ENCODE assay signal across 12 cellular contexts in the genomic region with DNA sequence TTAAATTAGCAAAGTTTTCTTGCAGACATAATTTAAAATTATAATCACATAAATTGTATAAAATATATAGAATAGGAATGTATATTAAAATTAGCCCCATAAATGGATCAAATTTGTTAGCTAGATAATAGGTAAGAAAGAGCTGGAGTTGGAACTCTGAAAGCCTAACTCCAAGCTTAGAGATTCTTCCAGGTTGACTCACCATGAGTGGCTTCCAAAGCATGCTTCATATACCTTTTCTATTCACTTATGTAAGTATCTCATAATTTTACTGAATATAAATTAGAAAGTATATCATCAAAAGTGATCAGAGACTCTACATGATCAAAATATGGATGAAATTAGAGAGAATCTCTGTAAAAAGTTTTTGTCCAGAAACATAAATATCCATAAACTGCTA.
"Had no signal": no experiment of that assay in that cellular context is flagged by ENCODE, and none has a peak within 500 bp of the region (broad histone marks: within the 10 kb centered on the region; RNA-seq: fewer than 3 reads in every experiment).

No MANE protein-coding gene starts in this region.

- H3K9me3 ChIP-seq: breast epithelium had no signal

- H3K27ac ChIP-seq: breast epithelium, dorsolateral prefrontal cortex had no signal

- H3K27ac Mint-ChIP-seq: activated naive CD8-positive, alpha-beta T cell treated with anti-CD3 and anti-CD28 coated beads, Interleukin-2, amount 10 ng/mL, durations not matched to agents 7 days and 5 days; natural killer cell treated with Interleukin-12 subunit alpha and Interleukin-12 subunit beta and Interleukin-15 and Interleukin-18, amount 100 ng/mL, for 72 hours; stimulated activated memory B cell treated with anti-CD40 and anti-IgM and Interleukin-4, amounts not matched to agents 10 μg/mL and 1 μg/mL and 100 μg/mL, for 72 hours had no signal

- ATAC-seq: activated CD4-positive, CD25-positive, alpha-beta regulatory T cell treated with anti-CD3 and anti-CD28 coated beads, Interleukin-2, amount 50 U/mL, for 24 hours; natural killer cell treated with Interleukin-12 subunit alpha and Interleukin-12 subunit beta and Interleukin-15 and Interleukin-18, amount 100 ng/mL, for 72 hours; stimulated activated memory B cell treated with anti-CD40 and anti-IgM and Interleukin-4, amounts not matched to agents 10 μg/mL and 1 μg/mL and 100 μg/mL, for 72 hours had no signal

- H3K27me3 Mint-ChIP-seq: activated naive CD8-positive, alpha-beta T cell treated with anti-CD3 and anti-CD28 coated beads, Interleukin-2, amount 10 ng/mL, durations not matched to agents 7 days and 5 days; natural killer cell treated with Interleukin-12 subunit alpha and Interleukin-12 subunit beta and Interleukin-15 and Interleukin-18, amount 100 ng/mL, for 72 hours; stimulated activated memory B cell treated with anti-CD40 and anti-IgM and Interleukin-4, amounts not matched to agents 10 μg/mL and 1 μg/mL and 100 μg/mL, for 72 hours had no signal

- H3K4me3 Mint-ChIP-seq: activated naive CD8-positive, alpha-beta T cell treated with anti-CD3 and anti-CD28 coated beads, Interleukin-2, amount 10 ng/mL, durations not matched to agents 7 days and 5 days; natural killer cell treated with Interleukin-12 subunit alpha and Interleukin-12 subunit beta and Interleukin-15 and Interleukin-18, amount 100 ng/mL, for 72 hours; stimulated activated memory B cell treated with anti-CD40 and anti-IgM and Interleukin-4, amounts not matched to agents 10 μg/mL and 1 μg/mL and 100 μg/mL, for 72 hours had no signal

- H3K9me3 Mint-ChIP-seq: activated naive CD8-positive, alpha-beta T cell treated with anti-CD3 and anti-CD28 coated beads, Interleukin-2, amount 10 ng/mL, durations not matched to agents 7 days and 5 days had no signal

- H3K4me1 ChIP-seq: breast epithelium had no signal

- H3K4me3 ChIP-seq: breast epithelium, dorsolateral prefrontal cortex had no signal

- DNase-seq: activated CD4-positive, alpha-beta T cell treated with anti-CD3 and anti-CD28 coated beads, Interleukin-2, amount 50 U/mL, for 1 hour; activated CD8-positive, alpha-beta memory T cell treated with anti-CD3 and anti-CD28 coated beads for 24 hours; activated naive CD8-positive, alpha-beta T cell treated with anti-CD3 and anti-CD28 coated beads, Interleukin-2, amount 10 ng/mL, durations not matched to agents 7 days and 5 days; dorsolateral prefrontal cortex; hippocampal formation; kidney glomerular epithelial cell; retina; T-helper 9 cell had no signal

- H3K27me3 ChIP-seq: breast epithelium, dorsolateral prefrontal cortex had no signal

- H3K36me3 Mint-ChIP-seq: activated naive CD8-positive, alpha-beta T cell treated with anti-CD3 and anti-CD28 coated beads, Interleukin-2, amount 10 ng/mL, durations not matched to agents 7 days and 5 days; natural killer cell treated with Interleukin-12 subunit alpha and Interleukin-12 subunit beta and Interleukin-15 and Interleukin-18, amount 100 ng/mL, for 72 hours; stimulated activated memory B cell treated with anti-CD40 and anti-IgM and Interleukin-4, amounts not matched to agents 10 μg/mL and 1 μg/mL and 100 μg/mL, for 72 hours had no signal

- H3K4me1 Mint-ChIP-seq: activated naive CD8-positive, alpha-beta T cell treated with anti-CD3 and anti-CD28 coated beads, Interleukin-2, amount 10 ng/mL, durations not matched to agents 7 days and 5 days; stimulated activated memory B cell treated with anti-CD40 and anti-IgM and Interleukin-4, amounts not matched to agents 10 μg/mL and 1 μg/mL and 100 μg/mL, for 72 hours had no signal

- H3K36me3 ChIP-seq: breast epithelium had no signal
